17 cellular contexts compared by ENCODE assay signal in the genomic region with DNA sequence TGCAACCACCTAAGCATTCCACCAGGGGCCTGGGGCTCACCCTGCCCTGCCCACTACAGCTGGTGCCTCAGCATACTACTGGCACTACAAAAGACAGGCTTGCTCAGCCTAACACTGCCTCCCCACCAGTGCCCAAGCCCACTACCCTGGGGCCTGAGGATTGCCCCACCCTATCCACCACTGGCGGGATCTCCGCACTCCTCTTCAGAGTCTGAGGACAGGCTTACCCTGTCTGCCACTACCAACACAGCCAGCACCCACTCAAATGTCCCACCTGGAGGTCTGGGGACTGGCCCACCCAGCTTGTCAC. TPM values are rescaled to one million over a fixed set of nuclear protein-coding genes. Genes with fewer than 3 reads are reported as not detected.
DNase-seq lines count a peak whose midpoint lies in the region; ATAC-seq and TF ChIP-seq lines count a peak whose summit lies in the region.
"Had no signal": no experiment of that assay in that cellular context is flagged by ENCODE, and none has a peak within 500 bp of the region (broad histone marks: within the 10 kb centered on the region; RNA-seq: fewer than 3 reads in every experiment).

No MANE protein-coding gene starts in this region.

- peak; percentile 20 for ATAC-seq in stimulated activated naive CD8-positive, alpha-beta T cell treated with anti-CD3 and anti-CD28 coated beads, Interleukin-15, amount 100 ng/mL, for 72 hours
- no peak for ATAC-seq in stimulated activated naive CD8-positive, alpha-beta T cell treated with anti-CD3 and anti-CD28 coated beads, Interleukin-15, Interleukin-2, amounts not matched to agents 100 U/mL and 50 U/mL, for 24 hours
- ATAC-seq in omental fat pad (ENCODE audit: low FRiP score), result peak; percentile 23
- ATAC-seq: A549 had no signal

- no peak for TF ChIP-seq CTCF in omental fat pad (IDR thresholded peaks at IDR 0.05)
- TF ChIP-seq CTCF in osteocyte (IDR thresholded peaks at IDR 0.05), result no peak

- peaks cover 4% of the 10 kb centered on the region for H3K4me1 Mint-ChIP-seq in activated CD4-positive, alpha-beta T cell treated with anti-CD3 and anti-CD28 coated beads, Interleukin-2, amount 10 ng/mL, durations not matched to agents 7 days and 5 days
- H3K4me1 Mint-ChIP-seq in stimulated activated naive CD8-positive, alpha-beta T cell treated with anti-CD3 and anti-CD28 coated beads, Interleukin-15, amount 100 ng/mL, for 72 hours, result no peaks in the 10 kb centered on the region
- H3K4me1 Mint-ChIP-seq in osteocyte (ENCODE audit: unreplicated experiment), result peaks cover 3% of the 10 kb centered on the region
- H3K4me1 Mint-ChIP-seq: CD4-positive, alpha-beta memory T cell; GM23338 had no signal

- H3K9me3 Mint-ChIP-seq in activated CD4-positive, alpha-beta T cell treated with anti-CD3 and anti-CD28 coated beads, Interleukin-2, amount 10 ng/mL, durations not matched to agents 7 days and 5 days, result peaks cover 32% of the 10 kb centered on the region
- peaks cover 19 to 40% of the 10 kb centered on the region in 2 donors for H3K9me3 Mint-ChIP-seq in stimulated activated naive CD8-positive, alpha-beta T cell treated with anti-CD3 and anti-CD28 coated beads, Interleukin-15, amount 100 ng/mL, for 72 hours
- peaks cover 34% of the 10 kb centered on the region for H3K9me3 Mint-ChIP-seq in osteocyte (ENCODE audit: unreplicated experiment)

- POLR2A ChIA-PET in activated CD4-positive, alpha-beta T cell treated with anti-CD3 and anti-CD28 coated beads, Interleukin-2, amount 10 ng/mL, durations not matched to agents 7 days and 5 days (lab: Charles Lee), result no interaction called here

- H3K36me3 Mint-ChIP-seq in activated CD4-positive, alpha-beta T cell treated with anti-CD3 and anti-CD28 coated beads, Interleukin-2, amount 10 ng/mL, durations not matched to agents 7 days and 5 days (ENCODE audit: low read depth), result peaks cover 31% of the 10 kb centered on the region
- peaks cover 41% of the 10 kb centered on the region for H3K36me3 Mint-ChIP-seq in osteocyte (ENCODE audit: unreplicated experiment)

- H3K27me3 Mint-ChIP-seq in activated CD4-positive, alpha-beta T cell treated with anti-CD3 and anti-CD28 coated beads, Interleukin-2, amount 10 ng/mL, durations not matched to agents 7 days and 5 days, result no peaks in the 10 kb centered on the region
- no peaks in the 10 kb centered on the region for H3K27me3 Mint-ChIP-seq in stimulated activated naive CD8-positive, alpha-beta T cell treated with anti-CD3 and anti-CD28 coated beads, Interleukin-15, amount 100 ng/mL, for 72 hours
- no peaks in the 10 kb centered on the region for H3K27me3 Mint-ChIP-seq in osteocyte (ENCODE audit: unreplicated experiment)
- H3K27me3 Mint-ChIP-seq: CD4-positive, alpha-beta memory T cell had no signal

- H3K4me3 Mint-ChIP-seq in activated CD4-positive, alpha-beta T cell treated with anti-CD3 and anti-CD28 coated beads, Interleukin-2, amount 10 ng/mL, durations not matched to agents 7 days and 5 days, result no peak overlapping the region
- no peak overlapping the region for H3K4me3 Mint-ChIP-seq in stimulated activated naive CD8-positive, alpha-beta T cell treated with anti-CD3 and anti-CD28 coated beads, Interleukin-15, amount 100 ng/mL, for 72 hours
- no peak overlapping the region for H3K4me3 Mint-ChIP-seq in osteocyte (ENCODE audit: unreplicated experiment)
- H3K4me3 Mint-ChIP-seq: CD4-positive, alpha-beta memory T cell; GM23338 had no signal

- peak overlapping the region; percentile 37 for H3K27ac Mint-ChIP-seq in activated CD4-positive, alpha-beta T cell treated with anti-CD3 and anti-CD28 coated beads, Interleukin-2, amount 10 ng/mL, durations not matched to agents 7 days and 5 days
- no peak overlapping the region for H3K27ac Mint-ChIP-seq in stimulated activated naive CD8-positive, alpha-beta T cell treated with anti-CD3 and anti-CD28 coated beads, Interleukin-15, amount 100 ng/mL, for 72 hours
- H3K27ac Mint-ChIP-seq in osteocyte (ENCODE audit: unreplicated experiment), result no peak overlapping the region
- H3K27ac Mint-ChIP-seq: CD4-positive, alpha-beta memory T cell; GM23338 had no signal

- CTCF ChIA-PET in activated CD4-positive, alpha-beta T cell treated with anti-CD3 and anti-CD28 coated beads, Interleukin-2, amount 10 ng/mL, durations not matched to agents 7 days and 5 days (lab: Charles Lee), result no interaction called here

- DNase-seq in activated CD4-positive, alpha-beta T cell treated with anti-CD3 and anti-CD28 coated beads, Interleukin-2, amount 10 ng/mL, durations not matched to agents 7 days and 5 days, result no peak
- DNase-seq in activated CD4-positive, alpha-beta T cell treated with anti-CD3 and anti-CD28 coated beads for 4 hours, result no peak
- no peak for DNase-seq in stimulated activated naive CD8-positive, alpha-beta T cell treated with anti-CD3 and anti-CD28 coated beads, Interleukin-15, amount 100 ng/mL, for 72 hours
- DNase-seq in stimulated activated naive CD8-positive, alpha-beta T cell treated with anti-CD3 and anti-CD28 coated beads, Interleukin-15, Interleukin-2, amounts not matched to agents 100 U/mL and 50 U/mL, for 24 hours, result no peak
- DNase-seq in omental fat pad (ENCODE audit: low spot score), result no peak
- no peak for DNase-seq in NOMO-1 treated with DMSO at 0.1 percent for 48 hours (lab: John Stamatoyannopoulos, UW; ENCODE audit: unreplicated experiment)
- DNase-seq in activated effector memory CD4-positive, alpha-beta T cell treated with anti-CD3 and anti-CD28 coated beads, Interleukin-2, amount 50 U/mL, for 16 hours, result no peak
- no peak for DNase-seq in osteocyte (ENCODE audit: extremely low spot score, unreplicated experiment)
- DNase-seq: AML-193; CD4-positive, alpha-beta memory T cell; DMS153; DMS79; GDM1; HCEC 1CT had no signal

RNA-seq across cellular contexts. Expression of a gene that starts 27.6 kb away (rescaled TPM):
- total RNA-seq in activated CD4-positive, alpha-beta T cell treated with anti-CD3 and anti-CD28 coated beads, Interleukin-2, amount 10 ng/mL, durations not matched to agents 7 days and 5 days, result 10 to 100 TPM; 30.4 to 32.0 TPM
- 10 to 100 TPM; 10.6 to 28.4 (median 16.3) TPM for total RNA-seq in omental fat pad
- total RNA-seq in osteocyte, result 9.8 and 10.2 TPM in 2 replicates
- total RNA-seq: HT-29 had no signal
